In genomic region chr7:149196151-149196704, GRCh38 we compare ENCODE assay signal across 2 cellular contexts.
TF ChIP-seq lines count a peak whose summit lies in the region.

No MANE protein-coding gene starts in this region.

TF ChIP-seq in H1, 55 proteins besides CTCF, POLR2A, EP300 and RAD21:
- TF ChIP-seq, protein P1, sequence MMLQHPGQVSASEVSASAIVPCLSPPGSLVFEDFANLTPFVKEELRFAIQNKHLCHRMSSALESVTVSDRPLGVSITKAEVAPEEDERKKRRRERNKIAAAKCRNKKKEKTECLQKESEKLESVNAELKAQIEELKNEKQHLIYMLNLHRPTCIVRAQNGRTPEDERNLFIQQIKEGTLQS (IDR thresholded peaks at IDR 0.05; ENCODE audit: insufficient read depth, low read depth, low read length) = no peak
- TF ChIP-seq ZNF274 (IDR thresholded peaks at IDR 0.05; ENCODE audit: borderline replicate concordance, extremely low read depth, low read length) = no peak
- TF ChIP-seq POU5F1 (IDR thresholded peaks at IDR 0.05; ENCODE audit: low read depth, low read length) = no peak
- peak in 1 of 2 experiments; percentile 8; a peak in 1 of 4 replicates for TF ChIP-seq SIN3A (conservative IDR thresholded peaks at IDR 0.05 in 1 of 2, IDR thresholded peaks at IDR 0.05 in 1 of 2; ENCODE audit: low read depth in 1 of 2, low read length in 2 of 2)
- TF ChIP-seq BACH1 (IDR thresholded peaks at IDR 0.05; ENCODE audit: low read length) = no peak
- TF ChIP-seq TBP (IDR thresholded peaks at IDR 0.05; ENCODE audit: low read depth, low read length) = 0 out of 2 replicates have a peak, but pooled peaks have one; percentile 10
- no peak for TF ChIP-seq CHD1 (IDR thresholded peaks at IDR 0.05; ENCODE audit: low read depth, low read length)
- TF ChIP-seq NRF1 (IDR thresholded peaks at IDR 0.05; ENCODE audit: low read depth, low read length) = no peak
- TF ChIP-seq, protein P2, sequence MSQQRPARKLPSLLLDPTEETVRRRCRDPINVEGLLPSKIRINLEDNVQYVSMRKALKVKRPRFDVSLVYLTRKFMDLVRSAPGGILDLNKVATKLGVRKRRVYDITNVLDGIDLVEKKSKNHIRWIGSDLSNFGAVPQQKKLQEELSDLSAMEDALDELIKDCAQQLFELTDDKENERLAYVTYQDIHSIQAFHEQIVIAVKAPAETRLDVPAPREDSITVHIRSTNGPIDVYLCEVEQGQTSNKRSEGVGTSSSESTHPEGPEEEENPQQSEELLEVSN (IDR thresholded peaks at IDR 0.05) = peak; percentile 52; the same call in 1 of the 2 replicates
- no peak for TF ChIP-seq KDM5A (IDR thresholded peaks at IDR 0.05; ENCODE audit: low read length)
- TF ChIP-seq MAX (IDR thresholded peaks at IDR 0.05) = 0 out of 2 replicates have a peak, but pooled peaks have one; percentile 38

TF ChIP-seq in neural cell, 6 proteins besides CTCF, POLR2A, EP300 and RAD21:
- peak; percentile 14 for TF ChIP-seq MXI1 (conservative IDR thresholded peaks at IDR 0.05; ENCODE audit: poor library complexity, severe bottlenecking)
- TF ChIP-seq TAF1 (IDR thresholded peaks at IDR 0.05; ENCODE audit: low read depth) = no peak
- no peak for TF ChIP-seq EZH2 (IDR thresholded peaks at IDR 0.05; ENCODE audit: borderline replicate concordance, insufficient read depth, low read length, poor library complexity, severe bottlenecking)
